ENCODE assay signal across 22 cellular contexts in genomic region chrX:33207056-33207455, GRCh38. TPM values are rescaled to one million over a fixed set of nuclear protein-coding genes. Genes with fewer than 3 reads are reported as not detected.
A peak's percentile ranks its signal among the peaks of the same experiment; 100 is the strongest.
DNase-seq lines count a peak whose midpoint lies in the region; ATAC-seq and TF ChIP-seq lines count a peak whose summit lies in the region.
"Had no signal": no experiment of that assay in that cellular context is flagged by ENCODE, and none has a peak within 500 bp of the region (broad histone marks: within the 10 kb centered on the region; RNA-seq: fewer than 3 reads in every experiment).

No MANE protein-coding gene starts in this region.

- H3K36me3 Mint-ChIP-seq in MCF 10A (ENCODE audit: insufficient read depth, unreplicated experiment), result no peaks in the 10 kb centered on the region

- H3K9ac ChIP-seq in OCI-LY1 (ENCODE audit: low read length), result peak overlapping the region; percentile 45; the same call in 1 of the 2 replicates

- H2AFZ ChIP-seq in OCI-LY1 (ENCODE audit: low read length), result no peak overlapping the region

- CTCF ChIA-PET in MCF 10A (lab: Yijun Ruan, JAX), result interaction anchor here (0.6 kb wide), 2 partner anchors 146 to 506 kb away, joined by 3 read pairs; no protein-coding TSS in a partner anchor

- no peaks in the 10 kb centered on the region for H3K9me2 ChIP-seq in OCI-LY1 (ENCODE audit: low read depth, low read length)

- TF ChIP-seq CTCF in OCI-LY1 (IDR thresholded peaks at IDR 0.05; ENCODE audit: low read length) (no peak), MCF 10A (IDR thresholded peaks at IDR 0.05; ENCODE audit: unreplicated experiment) (no peak), tibial artery (IDR thresholded peaks at IDR 0.05) (no peak)

- DNase-seq in MCF 10A (ENCODE audit: unreplicated experiment), result no peak
- DNase-seq in tibial artery, result no peak
- no peak for DNase-seq in NAMALWA (ENCODE audit: low spot score)
- DNase-seq: activated CD4-positive, alpha-beta T cell treated with anti-CD3 and anti-CD28 coated beads, Interleukin-2, amount 10 ng/mL, durations not matched to agents 7 days and 5 days; Caco-2; colonic mucosa; H7; lower lobe of right lung; MM.1S; NCI-H1930; nephron progenitor cell; retina; stimulated activated CD4-positive, alpha-beta T cell treated with anti-CD3 and anti-CD28 coated beads, Interleukin-2, amount 100 ng/mL, for 24 hours; stimulated activated naive CD8-positive, alpha-beta T cell treated with anti-CD3 and anti-CD28 coated beads, Interleukin-15, amount 100 ng/mL, for 72 hours; T-helper 1 cell had no signal

- H3K36me3 ChIP-seq in OCI-LY1 (ENCODE audit: insufficient read depth, low read length) (peaks cover 12% of the 10 kb centered on the region), muscle layer of duodenum (ENCODE audit: control insufficient read depth in 1 of 2, insufficient read depth in 2 of 2, low read length in 2 of 2) (no peaks in the 10 kb centered on the region), tibial artery (no peaks in the 10 kb centered on the region)
- H3K36me3 ChIP-seq: colonic mucosa, lower lobe of right lung, vagina had no signal

- H3K27ac ChIP-seq in OCI-LY1 (ENCODE audit: low read depth, low read length, poor library complexity, severe bottlenecking) (peak overlapping the region; percentile 88), muscle layer of duodenum (ENCODE audit: low read length) (peak overlapping the region; percentile 67), tibial artery (peak overlapping the region; percentile 58 to 71)
- H3K27ac ChIP-seq: colonic mucosa, epithelial cell of prostate, lower lobe of right lung, vagina had no signal

- H4K20me1 ChIP-seq in OCI-LY1 (ENCODE audit: insufficient read depth, low read length), result no peaks in the 10 kb centered on the region

- no TSS peak for BruUV-seq in MCF 10A (replicated peaks; lab: Mats Ljungman, UMichigan)

- peaks cover 38% of the 10 kb centered on the region for H3K27me3 Mint-ChIP-seq in MCF 10A (ENCODE audit: insufficient read depth, unreplicated experiment)
- H3K27me3 Mint-ChIP-seq: activated CD4-positive, alpha-beta T cell treated with anti-CD3 and anti-CD28 coated beads, Interleukin-2, amount 10 ng/mL, durations not matched to agents 7 days and 5 days; B cell; stimulated activated naive CD8-positive, alpha-beta T cell treated with anti-CD3 and anti-CD28 coated beads, Interleukin-15, amount 100 ng/mL, for 72 hours had no signal

- no peaks in the 10 kb centered on the region for H3K27me3 ChIP-seq in OCI-LY1 (ENCODE audit: insufficient read depth, low read length)
- no peaks in the 10 kb centered on the region for H3K27me3 ChIP-seq in muscle layer of duodenum (ENCODE audit: low read depth, low read length)
- H3K27me3 ChIP-seq in tibial artery, result no peaks in the 10 kb centered on the region
- H3K27me3 ChIP-seq: colonic mucosa, vagina had no signal

- peaks cover 98% of the 10 kb centered on the region for H3K4me1 ChIP-seq in OCI-LY1 (ENCODE audit: insufficient read depth, low read length, severe bottlenecking)
- H3K4me1 ChIP-seq in muscle layer of duodenum (ENCODE audit: control insufficient read depth in 1 of 2, insufficient read depth in 2 of 2, low read length in 2 of 2), result no peaks in the 10 kb centered on the region
- peaks cover 0 to 12% (median 0%) of the 10 kb centered on the region in 4 donors for H3K4me1 ChIP-seq in tibial artery
- H3K4me1 ChIP-seq: Caco-2, colonic mucosa, lower lobe of right lung, vagina had no signal

- no peak overlapping the region for H3K4me3 ChIP-seq in OCI-LY1 (ENCODE audit: low read depth, low read length, poor library complexity, severe bottlenecking)
- H3K4me3 ChIP-seq in muscle layer of duodenum (ENCODE audit: low read depth in 1 of 2, low read length in 2 of 2), result peak overlapping the region; percentile 40 to 53
- H3K4me3 ChIP-seq in tibial artery, result peak overlapping the region; percentile 53
- H3K4me3 ChIP-seq: colonic mucosa, lower lobe of right lung had no signal

- intact Hi-C loops in MCF 10A (cut with micrococcal nuclease) (no loop called here), tibial artery (cut with DNase I; ENCODE audit: low total_unique reads) (no loop called here)

- H3K27ac Mint-ChIP-seq in MCF 10A (ENCODE audit: low read depth, unreplicated experiment), result peak overlapping the region; percentile 51
- H3K27ac Mint-ChIP-seq: activated CD4-positive, alpha-beta T cell treated with anti-CD3 and anti-CD28 coated beads, Interleukin-2, amount 10 ng/mL, durations not matched to agents 7 days and 5 days; B cell; nephron progenitor cell; stimulated activated naive CD8-positive, alpha-beta T cell treated with anti-CD3 and anti-CD28 coated beads, Interleukin-15, amount 100 ng/mL, for 72 hours had no signal

- H3K9me3 ChIP-seq in OCI-LY1 (ENCODE audit: low read length), result no peaks in the 10 kb centered on the region
- H3K9me3 ChIP-seq in muscle layer of duodenum (ENCODE audit: control insufficient read depth in 1 of 2, low read length in 2 of 2), result no peaks in the 10 kb centered on the region
- H3K9me3 ChIP-seq in tibial artery, result no peaks in the 10 kb centered on the region
- H3K9me3 ChIP-seq: Caco-2, colonic mucosa, lower lobe of right lung, vagina had no signal

- peak overlapping the region; percentile 52 for H3K4me3 Mint-ChIP-seq in MCF 10A (ENCODE audit: unreplicated experiment)
- H3K4me3 Mint-ChIP-seq: activated CD4-positive, alpha-beta T cell treated with anti-CD3 and anti-CD28 coated beads, Interleukin-2, amount 10 ng/mL, durations not matched to agents 7 days and 5 days; B cell; nephron progenitor cell; stimulated activated naive CD8-positive, alpha-beta T cell treated with anti-CD3 and anti-CD28 coated beads, Interleukin-15, amount 100 ng/mL, for 72 hours had no signal

- POLR2A ChIA-PET in MCF 10A (lab: Yijun Ruan, JAX), result no interaction called here

- H3K4me1 Mint-ChIP-seq in MCF 10A (ENCODE audit: insufficient read depth, unreplicated experiment), result peaks cover 17% of the 10 kb centered on the region
- H3K4me1 Mint-ChIP-seq: activated CD4-positive, alpha-beta T cell treated with anti-CD3 and anti-CD28 coated beads, Interleukin-2, amount 10 ng/mL, durations not matched to agents 7 days and 5 days; B cell; stimulated activated naive CD8-positive, alpha-beta T cell treated with anti-CD3 and anti-CD28 coated beads, Interleukin-15, amount 100 ng/mL, for 72 hours had no signal

- ATAC-seq in GM21717 (IDR thresholded peaks at IDR 0.05; ENCODE audit: unreplicated experiment), result no peak
- ATAC-seq in GM21723 (IDR thresholded peaks at IDR 0.05; ENCODE audit: unreplicated experiment), result no peak
- ATAC-seq: lower lobe of right lung; stimulated activated naive CD8-positive, alpha-beta T cell treated with anti-CD3 and anti-CD28 coated beads, Interleukin-15, amount 100 ng/mL, for 72 hours had no signal

- no peaks in the 10 kb centered on the region for H3F3A ChIP-seq in OCI-LY1 (ENCODE audit: insufficient read depth, low read length)

- H3K9me3 Mint-ChIP-seq in MCF 10A (ENCODE audit: unreplicated experiment), result no peaks in the 10 kb centered on the region
- H3K9me3 Mint-ChIP-seq: nephron progenitor cell had no signal

- peaks cover 39% of the 10 kb centered on the region; the same call in 1 of the 2 replicates for H3K79me2 ChIP-seq in OCI-LY1 (ENCODE audit: insufficient read depth, low read length)

- H3K4me2 ChIP-seq in OCI-LY1 (ENCODE audit: low read length), result peak overlapping the region; percentile 34; the same call in 1 of the 2 replicates

RNA-seq across cellular contexts. Expression of gene DMD, which starts 4.3 kb away (rescaled TPM):
- total RNA-seq in MCF 10A (2022), result 17.0 and 19.3 TPM in 2 replicates
